2 cellular contexts compared by ENCODE assay signal in genomic region chr6:33335916-33336315, GRCh38.
TF ChIP-seq lines count a peak whose summit lies in the region.

No MANE protein-coding gene starts in this region.

TF ChIP-seq in GM12891, 5 proteins besides CTCF, POLR2A, EP300 and RAD21:
- TF ChIP-seq TAF1 (IDR thresholded peaks at IDR 0.05; ENCODE audit: low read depth, low read length) = no peak
- TF ChIP-seq SPI1 (IDR thresholded peaks at IDR 0.05; ENCODE audit: low read depth, low read length) = peak; percentile 57

TF ChIP-seq in GM12878, 131 proteins besides CTCF, POLR2A, EP300 and RAD21:
- TF ChIP-seq MYB (IDR thresholded peaks at IDR 0.05; ENCODE audit: borderline replicate concordance, low read depth, low read length) = no peak
- TF ChIP-seq BHLHE40 (IDR thresholded peaks at IDR 0.05; ENCODE audit: borderline replicate concordance in 1 of 2, low read depth in 2 of 2, low read length in 1 of 2) = no peak
- TF ChIP-seq SRF (IDR thresholded peaks at IDR 0.05; ENCODE audit: low read depth in 2 of 2, low read length in 2 of 2) = no peak
- TF ChIP-seq IKZF1 (conservative IDR thresholded peaks at IDR 0.05) = no peak
- no peak for TF ChIP-seq NR2C2 (IDR thresholded peaks at IDR 0.05; ENCODE audit: borderline replicate concordance, control insufficient read depth, insufficient read length, low read depth)
- TF ChIP-seq KLF5 (IDR thresholded peaks at IDR 0.05; ENCODE audit: partially characterized antibody) = no peak
- no peak for TF ChIP-seq RBBP5 (conservative IDR thresholded peaks at IDR 0.05)
- no peak for TF ChIP-seq ELK1 (IDR thresholded peaks at IDR 0.05; ENCODE audit: low read depth, low read length)
- no peak for TF ChIP-seq ZNF687 (IDR thresholded peaks at IDR 0.05)
- TF ChIP-seq, protein P1, sequence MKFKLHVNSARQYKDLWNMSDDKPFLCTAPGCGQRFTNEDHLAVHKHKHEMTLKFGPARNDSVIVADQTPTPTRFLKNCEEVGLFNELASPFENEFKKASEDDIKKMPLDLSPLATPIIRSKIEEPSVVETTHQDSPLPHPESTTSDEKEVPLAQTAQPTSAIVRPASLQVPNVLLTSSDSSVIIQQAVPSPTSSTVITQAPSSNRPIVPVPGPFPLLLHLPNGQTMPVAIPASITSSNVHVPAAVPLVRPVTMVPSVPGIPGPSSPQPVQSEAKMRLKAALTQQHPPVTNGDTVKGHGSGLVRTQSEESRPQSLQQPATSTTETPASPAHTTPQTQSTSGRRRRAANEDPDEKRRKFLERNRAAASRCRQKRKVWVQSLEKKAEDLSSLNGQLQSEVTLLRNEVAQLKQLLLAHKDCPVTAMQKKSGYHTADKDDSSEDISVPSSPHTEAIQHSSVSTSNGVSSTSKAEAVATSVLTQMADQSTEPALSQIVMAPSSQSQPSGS (IDR thresholded peaks at IDR 0.05; ENCODE audit: low read length) = peak; percentile 43; the same call in 1 of the 2 replicates
- no peak for TF ChIP-seq FOXK2 (IDR thresholded peaks at IDR 0.05)
- no peak for TF ChIP-seq KDM1A (IDR thresholded peaks at IDR 0.05; ENCODE audit: borderline replicate concordance)
- TF ChIP-seq EGR1 (IDR thresholded peaks at IDR 0.05; ENCODE audit: borderline replicate concordance in 1 of 2, low read depth in 2 of 2, low read length in 2 of 2) = no peak
- no peak for TF ChIP-seq TBL1XR1 (IDR thresholded peaks at IDR 0.05; ENCODE audit: low read depth, low read length)
- peak; percentile 56; the same call in 1 of the 2 replicates for TF ChIP-seq RUNX3 (IDR thresholded peaks at IDR 0.05; ENCODE audit: low read length)
- no peak for TF ChIP-seq NFYA (IDR thresholded peaks at IDR 0.05; ENCODE audit: borderline replicate concordance, low read depth, low read length)
- TF ChIP-seq SP1 (IDR thresholded peaks at IDR 0.05; ENCODE audit: low read depth, low read length) = no peak
- no peak for TF ChIP-seq ASH2L (IDR thresholded peaks at IDR 0.05; ENCODE audit: borderline replicate concordance, low read depth)
- TF ChIP-seq SPI1 (IDR thresholded peaks at IDR 0.05; ENCODE audit: borderline replicate concordance, insufficient read depth, low read depth, low read length) = 0 out of 2 replicates have a peak, but pooled peaks have one; percentile 11
- TF ChIP-seq NR2C1 (IDR thresholded peaks at IDR 0.05) = no peak
- no peak for TF ChIP-seq HCFC1 (IDR thresholded peaks at IDR 0.05; ENCODE audit: low read length)
- no peak for TF ChIP-seq NRF1 (conservative IDR thresholded peaks at IDR 0.05; ENCODE audit: low read depth, low read length)
- no peak for TF ChIP-seq FOXM1 (IDR thresholded peaks at IDR 0.05; ENCODE audit: low read depth, low read length)
- TF ChIP-seq PML (IDR thresholded peaks at IDR 0.05; ENCODE audit: low read length) = no peak
- peak; percentile 38; the same call in 1 of the 2 replicates for TF ChIP-seq MEF2A (IDR thresholded peaks at IDR 0.05; ENCODE audit: insufficient read depth, low read depth, low read length)
- TF ChIP-seq ZBTB40 (IDR thresholded peaks at IDR 0.05; ENCODE audit: borderline replicate concordance) = no peak
